In genomic region chr14:51211149-51211548, GRCh38 we compare ENCODE assay signal across 11 cellular contexts. TPM values are rescaled to one million over a fixed set of nuclear protein-coding genes. Genes with fewer than 3 reads are reported as not detected.
A peak's percentile ranks its signal among the peaks of the same experiment; 100 is the strongest.
DNase-seq lines count a peak whose midpoint lies in the region; ATAC-seq and TF ChIP-seq lines count a peak whose summit lies in the region.
"Had no signal": no experiment of that assay in that cellular context is flagged by ENCODE, and none has a peak within 500 bp of the region (broad histone marks: within the 10 kb centered on the region; RNA-seq: fewer than 3 reads in every experiment).

No MANE protein-coding gene starts in this region.

- H2AK5ac ChIP-seq in IMR-90 (ENCODE audit: low read depth, low read length): no peak overlapping the region

- no peak overlapping the region for H2BK120ac ChIP-seq in IMR-90 (ENCODE audit: low read depth, low read length)

- CTCF ChIA-PET in IMR-90 (lab: Yijun Ruan, JAX): interaction anchor here (0.6 to 1.1 kb wide), 2 partner anchors 29 to 256 kb away, joined by 3 to 5 read pairs; no protein-coding TSS in a partner anchor
- CTCF ChIA-PET in activated CD8-positive, alpha-beta T cell treated with anti-CD3 and anti-CD28 coated beads, Interleukin-2, amount 10 ng/mL, durations not matched to agents 7 days and 5 days (lab: Charles Lee): no interaction called here

- intact Hi-C loops in IMR-90 (cut with micrococcal nuclease): no loop called here
- intact Hi-C loops in stomach (cut with DNase I; ENCODE audit: low total_unique reads): no loop called here
- intact Hi-C loops in dorsolateral prefrontal cortex (cut with DNase I): no loop called here

- TF ChIP-seq POLR2A in IMR-90 (IDR thresholded peaks at IDR 0.05; ENCODE audit: low read depth, low read length) (no peak), stomach (IDR thresholded peaks at IDR 0.05) (no peak)

- H3K36me3 Mint-ChIP-seq in activated CD8-positive, alpha-beta T cell treated with anti-CD3 and anti-CD28 coated beads, Interleukin-2, amount 10 ng/mL, durations not matched to agents 7 days and 5 days (ENCODE audit: low read depth): no peaks in the 10 kb centered on the region
- H3K36me3 Mint-ChIP-seq: activated naive CD4-positive, alpha-beta T cell treated with anti-CD3 and anti-CD28 coated beads, Interleukin-2, amount 50 U/mL, for 72 hours had no signal

- H3K4me2 ChIP-seq in IMR-90 (ENCODE audit: low read depth, low read length): no peak overlapping the region

- H3K4me3 ChIP-seq in IMR-90 (ENCODE audit: insufficient read depth, low read depth, low read length) (no peak overlapping the region), astrocyte of the cerebellum (ENCODE audit: low read depth, low read length) (no peak overlapping the region), stomach (no peak overlapping the region), dorsolateral prefrontal cortex (no peak overlapping the region)
- H3K4me3 ChIP-seq: GM12878, lung had no signal

- TF ChIP-seq RAD21 in IMR-90 (IDR thresholded peaks at IDR 0.05; ENCODE audit: low read length): no peak

- no peaks in the 10 kb centered on the region for H4K20me1 ChIP-seq in IMR-90 (ENCODE audit: insufficient read depth, low read length)

- no peak overlapping the region for H2BK15ac ChIP-seq in IMR-90 (ENCODE audit: low read depth, low read length)

- H3K27me3 Mint-ChIP-seq in activated CD8-positive, alpha-beta T cell treated with anti-CD3 and anti-CD28 coated beads, Interleukin-2, amount 10 ng/mL, durations not matched to agents 7 days and 5 days (ENCODE audit: low read depth): peaks cover 15% of the 10 kb centered on the region

- H2AFZ ChIP-seq in IMR-90 (replicated peaks; ENCODE audit: low read length, poor library complexity): no peak overlapping the region

- H3K23ac ChIP-seq in IMR-90 (ENCODE audit: low read depth, low read length): no peak overlapping the region

- no peak overlapping the region for H4K5ac ChIP-seq in IMR-90 (ENCODE audit: low read depth, low read length)

- no peak overlapping the region for H3K4me3 Mint-ChIP-seq in activated CD8-positive, alpha-beta T cell treated with anti-CD3 and anti-CD28 coated beads, Interleukin-2, amount 10 ng/mL, durations not matched to agents 7 days and 5 days
- H3K4me3 Mint-ChIP-seq: stimulated activated naive CD8-positive, alpha-beta T cell treated with anti-CD3 and anti-CD28 coated beads, Interleukin-15, Interleukin-2, amounts not matched to agents 100 ng/mL and 50 ng/mL, for 24 hours had no signal

- no peaks in the 10 kb centered on the region for H3K4me1 Mint-ChIP-seq in activated CD8-positive, alpha-beta T cell treated with anti-CD3 and anti-CD28 coated beads, Interleukin-2, amount 10 ng/mL, durations not matched to agents 7 days and 5 days (ENCODE audit: low read depth)

- no peak overlapping the region for H2AK9ac ChIP-seq in IMR-90 (replicated peaks; ENCODE audit: low read depth, low read length, poor library complexity)

- dilution Hi-C loops in IMR-90 (cut with HindIII; ENCODE audit: low sequenced_read_pairs, unreplicated experiment): no loop called here

- no peak overlapping the region for H4K8ac ChIP-seq in IMR-90 (ENCODE audit: low read depth in 2 of 2, low read length in 2 of 2)

- no peak overlapping the region for H3K27ac Mint-ChIP-seq in activated CD8-positive, alpha-beta T cell treated with anti-CD3 and anti-CD28 coated beads, Interleukin-2, amount 10 ng/mL, durations not matched to agents 7 days and 5 days
- H3K27ac Mint-ChIP-seq: activated naive CD4-positive, alpha-beta T cell treated with anti-CD3 and anti-CD28 coated beads, Interleukin-2, amount 50 U/mL, for 72 hours; stimulated activated naive CD8-positive, alpha-beta T cell treated with anti-CD3 and anti-CD28 coated beads, Interleukin-15, Interleukin-2, amounts not matched to agents 100 ng/mL and 50 ng/mL, for 24 hours had no signal

- no peaks in the 10 kb centered on the region for H3K9me3 Mint-ChIP-seq in activated CD8-positive, alpha-beta T cell treated with anti-CD3 and anti-CD28 coated beads, Interleukin-2, amount 10 ng/mL, durations not matched to agents 7 days and 5 days (ENCODE audit: insufficient read depth)
- H3K9me3 Mint-ChIP-seq: activated naive CD4-positive, alpha-beta T cell treated with anti-CD3 and anti-CD28 coated beads, Interleukin-2, amount 50 U/mL, for 72 hours; stimulated activated naive CD8-positive, alpha-beta T cell treated with anti-CD3 and anti-CD28 coated beads, Interleukin-15, Interleukin-2, amounts not matched to agents 100 ng/mL and 50 ng/mL, for 24 hours had no signal

- POLR2A ChIA-PET in IMR-90 (lab: Charles Lee; ENCODE audit: unreplicated experiment): interaction anchor here (0.6 kb wide), 1 partner anchor 388 kb away, joined by 3 read pairs; no protein-coding TSS in a partner anchor
- POLR2A ChIA-PET in activated CD8-positive, alpha-beta T cell treated with anti-CD3 and anti-CD28 coated beads, Interleukin-2, amount 10 ng/mL, durations not matched to agents 7 days and 5 days (lab: Charles Lee): no interaction called here

- no peaks in the 10 kb centered on the region for H3K79me1 ChIP-seq in IMR-90 (ENCODE audit: low read depth in 1 of 2, low read length in 2 of 2)

- H3K4me1 ChIP-seq in IMR-90 (ENCODE audit: control insufficient read depth, insufficient read depth, low read length) (no peaks in the 10 kb centered on the region), stomach (peaks cover 0 to 4% (median 0%) of the 10 kb centered on the region in 4 donors)

- no peaks in the 10 kb centered on the region for H3K9me1 ChIP-seq in IMR-90 (ENCODE audit: insufficient read depth, low read length)

- TF ChIP-seq CTCF in IMR-90 (conservative IDR thresholded peaks at IDR 0.05; ENCODE audit: low read depth, low read length): no peak
- TF ChIP-seq CTCF in astrocyte of the cerebellum (IDR thresholded peaks at IDR 0.05; ENCODE audit: low read depth, low read length, missing control alignments): no peak
- no peak for TF ChIP-seq CTCF in stomach (IDR thresholded peaks at IDR 0.05)
- no peak for TF ChIP-seq CTCF in dorsolateral prefrontal cortex (IDR thresholded peaks at IDR 0.05 in 54 of 56, conservative IDR thresholded peaks at IDR 0.05 in 2 of 56; ENCODE audit: low read depth in 1 of 56, partially characterized antibody in 56 of 56)

- H3K9me3 ChIP-seq in IMR-90 (ENCODE audit: control insufficient read depth, insufficient read depth, low read length) (no peaks in the 10 kb centered on the region), stomach (no peaks in the 10 kb centered on the region)

- H3K56ac ChIP-seq in IMR-90 (ENCODE audit: extremely low read depth, insufficient read depth, low read length): no peak overlapping the region

- no peak for TF ChIP-seq EP300 in stomach (IDR thresholded peaks at IDR 0.05)

- in situ Hi-C loops in IMR-90 (cut with MboI; ENCODE audit: low sequenced_read_pairs) (loop anchor here (25.0 kb wide), 1 partner anchor 624 kb away; no protein-coding TSS in a partner anchor), astrocyte of the cerebellum (cut with HindIII; ENCODE audit: low sequenced_read_pairs) (loop anchor here (25.0 kb wide), 1 partner anchor 249 kb away; no protein-coding TSS in a partner anchor)

- peaks cover 27% of the 10 kb centered on the region for H3K27me3 ChIP-seq in IMR-90 (ENCODE audit: control insufficient read depth, insufficient read depth, low read length)
- no peaks in the 10 kb centered on the region for H3K27me3 ChIP-seq in stomach
- H3K27me3 ChIP-seq in dorsolateral prefrontal cortex: no peaks in the 10 kb centered on the region

- no peak overlapping the region for H3K27ac ChIP-seq in IMR-90 (ENCODE audit: insufficient read depth, low read length)
- no peak overlapping the region for H3K27ac ChIP-seq in stomach
- no peak overlapping the region for H3K27ac ChIP-seq in dorsolateral prefrontal cortex

- no peak overlapping the region for H3K14ac ChIP-seq in IMR-90 (replicated peaks; ENCODE audit: low read depth, low read length)

- ATAC-seq in IMR-90 (ENCODE audit: low read depth) (no peak), GM18861 (IDR thresholded peaks at IDR 0.05; ENCODE audit: unreplicated experiment) (no peak)
- ATAC-seq in activated CD8-positive, alpha-beta T cell treated with anti-CD3 and anti-CD28 coated beads, Interleukin-2, amount 10 ng/mL, durations not matched to agents 7 days and 5 days: no peak
- ATAC-seq: activated naive CD4-positive, alpha-beta T cell treated with anti-CD3 and anti-CD28 coated beads, Interleukin-2, amount 50 U/mL, for 72 hours had no signal

- H3K18ac ChIP-seq in IMR-90 (ENCODE audit: low read depth, low read length): no peak overlapping the region

- no peak overlapping the region for H3K9ac ChIP-seq in IMR-90 (ENCODE audit: low read depth, low read length)

- H3K4ac ChIP-seq in IMR-90 (ENCODE audit: low read depth, low read length): no peak overlapping the region

- H3K36me3 ChIP-seq in IMR-90 (ENCODE audit: control insufficient read depth, insufficient read depth, low read length) (no peaks in the 10 kb centered on the region), stomach (no peaks in the 10 kb centered on the region)

- no peak overlapping the region for H4K91ac ChIP-seq in IMR-90 (ENCODE audit: insufficient read depth, low read depth, low read length)

- no TSS peak for BruUV-seq in IMR-90 (replicated peaks; lab: Mats Ljungman, UMichigan)

- DNase-seq in IMR-90 (peak; percentile 28), NCI-H2171 treated with DMSO at 0.1 percent for 48 hours (lab: John Stamatoyannopoulos, UW) (peak; percentile 94), astrocyte of the cerebellum (ENCODE audit: low read depth) (peak; percentile 50), stomach (peak; percentile 30), dorsolateral prefrontal cortex (no peak)
- DNase-seq in activated CD8-positive, alpha-beta T cell treated with anti-CD3 and anti-CD28 coated beads, Interleukin-2, amount 10 ng/mL, durations not matched to agents 7 days and 5 days: no peak

- H2BK20ac ChIP-seq in IMR-90 (ENCODE audit: low read depth, low read length): no peak overlapping the region

- H2BK5ac ChIP-seq in IMR-90 (ENCODE audit: low read depth, low read length, poor library complexity, severe bottlenecking): no peak overlapping the region

TF ChIP-seq in IMR-90, 13 proteins besides CTCF, POLR2A, EP300 and RAD21 (continues in another document):
- TF ChIP-seq RFX5 (IDR thresholded peaks at IDR 0.05; ENCODE audit: low read depth, low read length) (no peak), MAFK (IDR thresholded peaks at IDR 0.05; ENCODE audit: low read depth, low read length) (no peak), SMC3 (IDR thresholded peaks at IDR 0.05; ENCODE audit: low read depth, low read length) (no peak), CHD1 (IDR thresholded peaks at IDR 0.05; ENCODE audit: low read depth, low read length) (no peak), MXI1 (IDR thresholded peaks at IDR 0.05; ENCODE audit: borderline replicate concordance, low read depth, low read length) (no peak)

RNA-seq across cellular contexts. Expression of gene TMX1, which starts 28.9 kb away (rescaled TPM):
- 24.7 and 47.8 TPM in 2 replicates for total RNA-seq in IMR-90 (2012; rRNA removed)
- 11.1 and 15.3 TPM in 2 replicates for polyA plus RNA-seq in IMR-90 (2012; rRNA removed)
- polyA plus RNA-seq in IMR-90 (2012; cell fraction: cytosol; rRNA removed): 3.4 and 5.9 TPM in 2 replicates
- 0.87 and 3.7 TPM in 2 replicates for polyA plus RNA-seq in IMR-90 (2012; cell fraction: nucleus; rRNA removed; ENCODE audit: low replicate concordance)
- total RNA-seq in stomach: 10 to 100 TPM in 3 of 5 donors, 1 to 10 TPM in 2; 2.0 to 45.5 (median 10.5) TPM
- 1 to 10 TPM; 4.9 to 7.9 (median 7.4) TPM for polyA plus RNA-seq in stomach
- total RNA-seq in dorsolateral prefrontal cortex: 10 to 100 TPM in 119 of 120 experiments, 1 to 10 TPM in 1; 9.6 to 23.7 (median 15.6) TPM
- 10 to 100 TPM; 47.3 to 47.9 TPM for total RNA-seq in activated CD8-positive, alpha-beta T cell treated with anti-CD3 and anti-CD28 coated beads, Interleukin-2, amount 10 ng/mL, durations not matched to agents 7 days and 5 days

Comparison
In these comparisons a context has a peak if more than half of its experiments do, and no peak if none do; other contexts are left out.
1. DNase-seq: peak in IMR-90 (single experiment), NCI-H2171 treated with DMSO at 0.1 percent for 48 hours (single experiment), astrocyte of the cerebellum (single experiment) and stomach (single experiment); none in dorsolateral prefrontal cortex (0 of 10) and activated CD8-positive, alpha-beta T cell treated with anti-CD3 and anti-CD28 coated beads, Interleukin-2, amount 10 ng/mL, durations not matched to agents 7 days and 5 days (single experiment).